ENCODE assay signal across 1 cellular context in the genomic region with DNA sequence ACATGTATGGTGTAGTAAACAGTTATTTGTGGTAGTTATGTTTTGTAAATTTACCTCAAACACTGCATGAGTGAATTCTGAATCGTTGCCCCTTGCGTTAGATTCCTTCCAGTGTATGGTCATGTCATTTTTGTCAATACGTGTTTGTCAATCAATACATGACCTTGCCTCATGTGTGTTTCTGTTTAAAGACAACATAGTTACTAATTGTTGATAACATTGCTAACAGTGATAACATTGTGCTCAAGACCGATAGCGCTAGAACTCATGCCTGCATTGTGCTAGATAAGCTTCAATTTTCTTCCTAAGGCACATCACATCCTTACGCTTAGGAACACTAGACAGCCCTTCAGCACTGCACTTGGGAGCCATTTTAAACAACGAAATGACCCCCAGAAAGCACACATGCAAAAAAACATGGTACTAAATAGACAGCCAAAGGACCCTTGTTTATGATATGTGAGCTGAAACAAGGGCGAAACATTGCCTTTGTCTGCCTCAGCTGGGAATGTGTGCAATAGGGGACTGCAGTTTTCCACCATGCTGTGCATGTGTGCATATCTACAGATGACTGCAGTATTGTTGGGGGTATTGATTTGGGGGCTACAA.
TF ChIP-seq lines count a peak whose summit lies in the region.

No MANE protein-coding gene starts in this region.

TF ChIP-seq in K562, 482 proteins besides CTCF, POLR2A, EP300 and RAD21 (continued from another document and continues in another):
- TF ChIP-seq, protein P1, sequence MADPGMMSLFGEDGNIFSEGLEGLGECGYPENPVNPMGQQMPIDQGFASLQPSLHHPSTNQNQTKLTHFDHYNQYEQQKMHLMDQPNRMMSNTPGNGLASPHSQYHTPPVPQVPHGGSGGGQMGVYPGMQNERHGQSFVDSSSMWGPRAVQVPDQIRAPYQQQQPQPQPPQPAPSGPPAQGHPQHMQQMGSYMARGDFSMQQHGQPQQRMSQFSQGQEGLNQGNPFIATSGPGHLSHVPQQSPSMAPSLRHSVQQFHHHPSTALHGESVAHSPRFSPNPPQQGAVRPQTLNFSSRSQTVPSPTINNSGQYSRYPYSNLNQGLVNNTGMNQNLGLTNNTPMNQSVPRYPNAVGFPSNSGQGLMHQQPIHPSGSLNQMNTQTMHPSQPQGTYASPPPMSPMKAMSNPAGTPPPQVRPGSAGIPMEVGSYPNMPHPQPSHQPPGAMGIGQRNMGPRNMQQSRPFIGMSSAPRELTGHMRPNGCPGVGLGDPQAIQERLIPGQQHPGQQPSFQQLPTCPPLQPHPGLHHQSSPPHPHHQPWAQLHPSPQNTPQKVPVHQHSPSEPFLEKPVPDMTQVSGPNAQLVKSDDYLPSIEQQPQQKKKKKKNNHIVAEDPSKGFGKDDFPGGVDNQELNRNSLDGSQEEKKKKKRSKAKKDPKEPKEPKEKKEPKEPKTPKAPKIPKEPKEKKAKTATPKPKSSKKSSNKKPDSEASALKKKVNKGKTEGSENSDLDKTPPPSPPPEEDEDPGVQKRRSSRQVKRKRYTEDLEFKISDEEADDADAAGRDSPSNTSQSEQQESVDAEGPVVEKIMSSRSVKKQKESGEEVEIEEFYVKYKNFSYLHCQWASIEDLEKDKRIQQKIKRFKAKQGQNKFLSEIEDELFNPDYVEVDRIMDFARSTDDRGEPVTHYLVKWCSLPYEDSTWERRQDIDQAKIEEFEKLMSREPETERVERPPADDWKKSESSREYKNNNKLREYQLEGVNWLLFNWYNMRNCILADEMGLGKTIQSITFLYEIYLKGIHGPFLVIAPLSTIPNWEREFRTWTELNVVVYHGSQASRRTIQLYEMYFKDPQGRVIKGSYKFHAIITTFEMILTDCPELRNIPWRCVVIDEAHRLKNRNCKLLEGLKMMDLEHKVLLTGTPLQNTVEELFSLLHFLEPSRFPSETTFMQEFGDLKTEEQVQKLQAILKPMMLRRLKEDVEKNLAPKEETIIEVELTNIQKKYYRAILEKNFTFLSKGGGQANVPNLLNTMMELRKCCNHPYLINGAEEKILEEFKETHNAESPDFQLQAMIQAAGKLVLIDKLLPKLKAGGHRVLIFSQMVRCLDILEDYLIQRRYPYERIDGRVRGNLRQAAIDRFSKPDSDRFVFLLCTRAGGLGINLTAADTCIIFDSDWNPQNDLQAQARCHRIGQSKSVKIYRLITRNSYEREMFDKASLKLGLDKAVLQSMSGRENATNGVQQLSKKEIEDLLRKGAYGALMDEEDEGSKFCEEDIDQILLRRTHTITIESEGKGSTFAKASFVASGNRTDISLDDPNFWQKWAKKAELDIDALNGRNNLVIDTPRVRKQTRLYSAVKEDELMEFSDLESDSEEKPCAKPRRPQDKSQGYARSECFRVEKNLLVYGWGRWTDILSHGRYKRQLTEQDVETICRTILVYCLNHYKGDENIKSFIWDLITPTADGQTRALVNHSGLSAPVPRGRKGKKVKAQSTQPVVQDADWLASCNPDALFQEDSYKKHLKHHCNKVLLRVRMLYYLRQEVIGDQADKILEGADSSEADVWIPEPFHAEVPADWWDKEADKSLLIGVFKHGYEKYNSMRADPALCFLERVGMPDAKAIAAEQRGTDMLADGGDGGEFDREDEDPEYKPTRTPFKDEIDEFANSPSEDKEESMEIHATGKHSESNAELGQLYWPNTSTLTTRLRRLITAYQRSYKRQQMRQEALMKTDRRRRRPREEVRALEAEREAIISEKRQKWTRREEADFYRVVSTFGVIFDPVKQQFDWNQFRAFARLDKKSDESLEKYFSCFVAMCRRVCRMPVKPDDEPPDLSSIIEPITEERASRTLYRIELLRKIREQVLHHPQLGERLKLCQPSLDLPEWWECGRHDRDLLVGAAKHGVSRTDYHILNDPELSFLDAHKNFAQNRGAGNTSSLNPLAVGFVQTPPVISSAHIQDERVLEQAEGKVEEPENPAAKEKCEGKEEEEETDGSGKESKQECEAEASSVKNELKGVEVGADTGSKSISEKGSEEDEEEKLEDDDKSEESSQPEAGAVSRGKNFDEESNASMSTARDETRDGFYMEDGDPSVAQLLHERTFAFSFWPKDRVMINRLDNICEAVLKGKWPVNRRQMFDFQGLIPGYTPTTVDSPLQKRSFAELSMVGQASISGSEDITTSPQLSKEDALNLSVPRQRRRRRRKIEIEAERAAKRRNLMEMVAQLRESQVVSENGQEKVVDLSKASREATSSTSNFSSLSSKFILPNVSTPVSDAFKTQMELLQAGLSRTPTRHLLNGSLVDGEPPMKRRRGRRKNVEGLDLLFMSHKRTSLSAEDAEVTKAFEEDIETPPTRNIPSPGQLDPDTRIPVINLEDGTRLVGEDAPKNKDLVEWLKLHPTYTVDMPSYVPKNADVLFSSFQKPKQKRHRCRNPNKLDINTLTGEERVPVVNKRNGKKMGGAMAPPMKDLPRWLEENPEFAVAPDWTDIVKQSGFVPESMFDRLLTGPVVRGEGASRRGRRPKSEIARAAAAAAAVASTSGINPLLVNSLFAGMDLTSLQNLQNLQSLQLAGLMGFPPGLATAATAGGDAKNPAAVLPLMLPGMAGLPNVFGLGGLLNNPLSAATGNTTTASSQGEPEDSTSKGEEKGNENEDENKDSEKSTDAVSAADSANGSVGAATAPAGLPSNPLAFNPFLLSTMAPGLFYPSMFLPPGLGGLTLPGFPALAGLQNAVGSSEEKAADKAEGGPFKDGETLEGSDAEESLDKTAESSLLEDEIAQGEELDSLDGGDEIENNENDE (IDR thresholded peaks at IDR 0.05; ENCODE audit: low read depth, low read length), result no peak
- no peak for TF ChIP-seq CSDE1 (IDR thresholded peaks at IDR 0.05)
- no peak for TF ChIP-seq ZNF140 (CRISPR knock-in tag; IDR thresholded peaks at IDR 0.05)
- TF ChIP-seq ZBED1 (IDR thresholded peaks at IDR 0.05), result peak; percentile 72; the same call in 1 of the 2 replicates
- TF ChIP-seq TAL1 (IDR thresholded peaks at IDR 0.05), result peak; percentile 99
- no peak for TF ChIP-seq XRCC3 (IDR thresholded peaks at IDR 0.05)
- TF ChIP-seq, protein P2, sequence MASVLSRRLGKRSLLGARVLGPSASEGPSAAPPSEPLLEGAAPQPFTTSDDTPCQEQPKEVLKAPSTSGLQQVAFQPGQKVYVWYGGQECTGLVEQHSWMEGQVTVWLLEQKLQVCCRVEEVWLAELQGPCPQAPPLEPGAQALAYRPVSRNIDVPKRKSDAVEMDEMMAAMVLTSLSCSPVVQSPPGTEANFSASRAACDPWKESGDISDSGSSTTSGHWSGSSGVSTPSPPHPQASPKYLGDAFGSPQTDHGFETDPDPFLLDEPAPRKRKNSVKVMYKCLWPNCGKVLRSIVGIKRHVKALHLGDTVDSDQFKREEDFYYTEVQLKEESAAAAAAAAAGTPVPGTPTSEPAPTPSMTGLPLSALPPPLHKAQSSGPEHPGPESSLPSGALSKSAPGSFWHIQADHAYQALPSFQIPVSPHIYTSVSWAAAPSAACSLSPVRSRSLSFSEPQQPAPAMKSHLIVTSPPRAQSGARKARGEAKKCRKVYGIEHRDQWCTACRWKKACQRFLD (CRISPR knock-in tag; IDR thresholded peaks at IDR 0.05), result peak; percentile 80; the same call in 1 of the 2 replicates
- TF ChIP-seq, protein P3, sequence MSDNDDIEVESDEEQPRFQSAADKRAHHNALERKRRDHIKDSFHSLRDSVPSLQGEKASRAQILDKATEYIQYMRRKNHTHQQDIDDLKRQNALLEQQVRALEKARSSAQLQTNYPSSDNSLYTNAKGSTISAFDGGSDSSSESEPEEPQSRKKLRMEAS (CRISPR knock-in tag; IDR thresholded peaks at IDR 0.05), result no peak
- TF ChIP-seq, protein P4, sequence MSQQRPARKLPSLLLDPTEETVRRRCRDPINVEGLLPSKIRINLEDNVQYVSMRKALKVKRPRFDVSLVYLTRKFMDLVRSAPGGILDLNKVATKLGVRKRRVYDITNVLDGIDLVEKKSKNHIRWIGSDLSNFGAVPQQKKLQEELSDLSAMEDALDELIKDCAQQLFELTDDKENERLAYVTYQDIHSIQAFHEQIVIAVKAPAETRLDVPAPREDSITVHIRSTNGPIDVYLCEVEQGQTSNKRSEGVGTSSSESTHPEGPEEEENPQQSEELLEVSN (IDR thresholded peaks at IDR 0.05; ENCODE audit: borderline replicate concordance in 1 of 2, extremely low read depth in 1 of 2, insufficient read depth in 1 of 2, insufficient read length in 1 of 2, low read depth in 1 of 2, low read length in 1 of 2, poor library complexity in 1 of 2, severe bottlenecking in 1 of 2), result peak in 1 of 2 experiments; percentile 15
- no peak for TF ChIP-seq ERF (CRISPR knock-in tag; IDR thresholded peaks at IDR 0.05)
- no peak for TF ChIP-seq RBM34 (IDR thresholded peaks at IDR 0.05; ENCODE audit: borderline replicate concordance, insufficient read depth, low read length)
- TF ChIP-seq SP1 (CRISPR knock-in tag; IDR thresholded peaks at IDR 0.05), result peak; percentile 79
- TF ChIP-seq, protein P5, sequence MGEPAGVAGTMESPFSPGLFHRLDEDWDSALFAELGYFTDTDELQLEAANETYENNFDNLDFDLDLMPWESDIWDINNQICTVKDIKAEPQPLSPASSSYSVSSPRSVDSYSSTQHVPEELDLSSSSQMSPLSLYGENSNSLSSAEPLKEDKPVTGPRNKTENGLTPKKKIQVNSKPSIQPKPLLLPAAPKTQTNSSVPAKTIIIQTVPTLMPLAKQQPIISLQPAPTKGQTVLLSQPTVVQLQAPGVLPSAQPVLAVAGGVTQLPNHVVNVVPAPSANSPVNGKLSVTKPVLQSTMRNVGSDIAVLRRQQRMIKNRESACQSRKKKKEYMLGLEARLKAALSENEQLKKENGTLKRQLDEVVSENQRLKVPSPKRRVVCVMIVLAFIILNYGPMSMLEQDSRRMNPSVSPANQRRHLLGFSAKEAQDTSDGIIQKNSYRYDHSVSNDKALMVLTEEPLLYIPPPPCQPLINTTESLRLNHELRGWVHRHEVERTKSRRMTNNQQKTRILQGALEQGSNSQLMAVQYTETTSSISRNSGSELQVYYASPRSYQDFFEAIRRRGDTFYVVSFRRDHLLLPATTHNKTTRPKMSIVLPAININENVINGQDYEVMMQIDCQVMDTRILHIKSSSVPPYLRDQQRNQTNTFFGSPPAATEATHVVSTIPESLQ (CRISPR knock-in tag; IDR thresholded peaks at IDR 0.05), result no peak
- TF ChIP-seq HIVEP1 (CRISPR knock-in tag; IDR thresholded peaks at IDR 0.05), result no peak
- TF ChIP-seq NFXL1 (CRISPR knock-in tag; IDR thresholded peaks at IDR 0.05), result no peak
- no peak for TF ChIP-seq POLR2B (IDR thresholded peaks at IDR 0.05; ENCODE audit: low read depth, partially characterized antibody)
- TF ChIP-seq ILF3 (IDR thresholded peaks at IDR 0.05; ENCODE audit: borderline replicate concordance), result peak; percentile 44; the same call in 1 of the 2 replicates
- peak; percentile 77; the same call in 1 of the 2 replicates for TF ChIP-seq FOXJ3 (CRISPR knock-in tag; IDR thresholded peaks at IDR 0.05)
- peak; percentile 66 to 88 for TF ChIP-seq FOXK2 (conservative IDR thresholded peaks at IDR 0.05 in 1 of 2, IDR thresholded peaks at IDR 0.05 in 1 of 2; ENCODE audit: low read depth in 2 of 2)
- TF ChIP-seq ZNF57 (CRISPR knock-in tag; IDR thresholded peaks at IDR 0.05), result no peak
- TF ChIP-seq, protein P6, sequence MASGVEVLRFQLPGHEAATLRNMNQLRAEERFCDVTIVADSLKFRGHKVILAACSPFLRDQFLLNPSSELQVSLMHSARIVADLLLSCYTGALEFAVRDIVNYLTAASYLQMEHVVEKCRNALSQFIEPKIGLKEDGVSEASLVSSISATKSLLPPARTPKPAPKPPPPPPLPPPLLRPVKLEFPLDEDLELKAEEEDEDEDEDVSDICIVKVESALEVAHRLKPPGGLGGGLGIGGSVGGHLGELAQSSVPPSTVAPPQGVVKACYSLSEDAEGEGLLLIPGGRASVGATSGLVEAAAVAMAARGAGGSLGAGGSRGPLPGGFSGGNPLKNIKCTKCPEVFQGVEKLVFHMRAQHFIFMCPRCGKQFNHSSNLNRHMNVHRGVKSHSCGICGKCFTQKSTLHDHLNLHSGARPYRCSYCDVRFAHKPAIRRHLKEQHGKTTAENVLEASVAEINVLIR (CRISPR knock-in tag; IDR thresholded peaks at IDR 0.05), result no peak
- no peak for TF ChIP-seq TCF7L2 (IDR thresholded peaks at IDR 0.05; ENCODE audit: low read depth, low read length)
- TF ChIP-seq PURB (CRISPR knock-in tag; IDR thresholded peaks at IDR 0.05; ENCODE audit: low read depth), result no peak
- no peak for TF ChIP-seq ZNF143 (CRISPR knock-in tag; IDR thresholded peaks at IDR 0.05)
- TF ChIP-seq NCOR1 (IDR thresholded peaks at IDR 0.05), result peak; percentile 98
- no peak for TF ChIP-seq PRPF4 (IDR thresholded peaks at IDR 0.05; ENCODE audit: insufficient read depth, low read depth, low read length, poor library complexity, severe bottlenecking)
- TF ChIP-seq, protein P7, sequence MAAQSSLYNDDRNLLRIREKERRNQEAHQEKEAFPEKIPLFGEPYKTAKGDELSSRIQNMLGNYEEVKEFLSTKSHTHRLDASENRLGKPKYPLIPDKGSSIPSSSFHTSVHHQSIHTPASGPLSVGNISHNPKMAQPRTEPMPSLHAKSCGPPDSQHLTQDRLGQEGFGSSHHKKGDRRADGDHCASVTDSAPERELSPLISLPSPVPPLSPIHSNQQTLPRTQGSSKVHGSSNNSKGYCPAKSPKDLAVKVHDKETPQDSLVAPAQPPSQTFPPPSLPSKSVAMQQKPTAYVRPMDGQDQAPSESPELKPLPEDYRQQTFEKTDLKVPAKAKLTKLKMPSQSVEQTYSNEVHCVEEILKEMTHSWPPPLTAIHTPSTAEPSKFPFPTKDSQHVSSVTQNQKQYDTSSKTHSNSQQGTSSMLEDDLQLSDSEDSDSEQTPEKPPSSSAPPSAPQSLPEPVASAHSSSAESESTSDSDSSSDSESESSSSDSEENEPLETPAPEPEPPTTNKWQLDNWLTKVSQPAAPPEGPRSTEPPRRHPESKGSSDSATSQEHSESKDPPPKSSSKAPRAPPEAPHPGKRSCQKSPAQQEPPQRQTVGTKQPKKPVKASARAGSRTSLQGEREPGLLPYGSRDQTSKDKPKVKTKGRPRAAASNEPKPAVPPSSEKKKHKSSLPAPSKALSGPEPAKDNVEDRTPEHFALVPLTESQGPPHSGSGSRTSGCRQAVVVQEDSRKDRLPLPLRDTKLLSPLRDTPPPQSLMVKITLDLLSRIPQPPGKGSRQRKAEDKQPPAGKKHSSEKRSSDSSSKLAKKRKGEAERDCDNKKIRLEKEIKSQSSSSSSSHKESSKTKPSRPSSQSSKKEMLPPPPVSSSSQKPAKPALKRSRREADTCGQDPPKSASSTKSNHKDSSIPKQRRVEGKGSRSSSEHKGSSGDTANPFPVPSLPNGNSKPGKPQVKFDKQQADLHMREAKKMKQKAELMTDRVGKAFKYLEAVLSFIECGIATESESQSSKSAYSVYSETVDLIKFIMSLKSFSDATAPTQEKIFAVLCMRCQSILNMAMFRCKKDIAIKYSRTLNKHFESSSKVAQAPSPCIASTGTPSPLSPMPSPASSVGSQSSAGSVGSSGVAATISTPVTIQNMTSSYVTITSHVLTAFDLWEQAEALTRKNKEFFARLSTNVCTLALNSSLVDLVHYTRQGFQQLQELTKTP (IDR thresholded peaks at IDR 0.05; ENCODE audit: low read depth in 1 of 2, partially characterized antibody in 2 of 2), result peak in 1 of 2 experiments; percentile 30
- TF ChIP-seq, protein P8, sequence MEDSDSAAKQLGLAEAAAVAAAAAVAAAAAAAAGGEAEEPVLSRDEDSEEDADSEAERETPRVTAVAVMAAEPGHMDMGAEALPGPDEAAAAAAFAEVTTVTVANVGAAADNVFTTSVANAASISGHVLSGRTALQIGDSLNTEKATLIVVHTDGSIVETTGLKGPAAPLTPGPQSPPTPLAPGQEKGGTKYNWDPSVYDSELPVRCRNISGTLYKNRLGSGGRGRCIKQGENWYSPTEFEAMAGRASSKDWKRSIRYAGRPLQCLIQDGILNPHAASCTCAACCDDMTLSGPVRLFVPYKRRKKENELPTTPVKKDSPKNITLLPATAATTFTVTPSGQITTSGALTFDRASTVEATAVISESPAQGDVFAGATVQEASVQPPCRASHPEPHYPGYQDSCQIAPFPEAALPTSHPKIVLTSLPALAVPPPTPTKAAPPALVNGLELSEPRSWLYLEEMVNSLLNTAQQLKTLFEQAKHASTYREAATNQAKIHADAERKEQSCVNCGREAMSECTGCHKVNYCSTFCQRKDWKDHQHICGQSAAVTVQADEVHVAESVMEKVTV (CRISPR knock-in tag; IDR thresholded peaks at IDR 0.05), result 0 out of 2 replicates have a peak, but pooled peaks have one; percentile 29
